In the genomic region with DNA sequence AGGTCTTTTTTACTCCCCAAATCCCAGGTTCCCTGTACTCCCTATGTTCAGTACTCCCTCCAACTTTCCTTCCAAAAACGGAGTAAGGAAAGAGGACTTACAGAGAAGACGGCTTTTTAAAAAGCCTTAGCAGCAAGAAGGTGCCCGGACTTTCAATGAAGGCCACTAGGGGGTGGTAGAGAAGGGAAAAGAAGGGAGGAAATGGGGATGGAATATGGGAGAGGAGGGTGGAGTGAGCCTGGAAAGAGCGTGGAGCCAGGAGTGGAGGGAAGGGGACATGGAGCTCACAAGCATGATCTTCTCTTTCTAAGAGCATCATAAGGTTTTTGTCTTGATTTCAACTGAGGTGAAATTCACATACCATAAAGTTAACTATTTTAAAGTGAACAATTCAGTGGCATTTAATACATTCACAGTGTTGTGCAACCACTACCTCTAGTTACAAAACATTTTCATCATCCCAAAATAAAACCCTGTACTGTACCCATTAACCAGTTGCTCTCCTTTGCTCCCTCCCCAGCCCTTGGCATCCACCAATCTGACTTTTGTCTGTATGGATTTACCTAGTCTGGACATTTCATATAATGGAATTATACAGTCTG, we compare ENCODE assay signal across 8 cellular contexts.
DNase-seq lines count a peak whose midpoint lies in the region; ATAC-seq and TF ChIP-seq lines count a peak whose summit lies in the region.

No MANE protein-coding gene starts in this region.

- H3K36me3 ChIP-seq in kidney epithelial cell (ENCODE audit: control insufficient read depth, insufficient read depth, low read length) (no peaks in the 10 kb centered on the region), transverse colon (no peaks in the 10 kb centered on the region)

- H3K27me3 ChIP-seq in kidney epithelial cell (ENCODE audit: control insufficient read depth, insufficient read depth, low read length), result no peaks in the 10 kb centered on the region
- H3K27me3 ChIP-seq in transverse colon, result no peaks in the 10 kb centered on the region

- TF ChIP-seq POLR2A in transverse colon (IDR thresholded peaks at IDR 0.05), result no peak

- no peak overlapping the region for H3K27ac ChIP-seq in transverse colon

- peaks cover 0 to 8% (median 0%) of the 10 kb centered on the region in 4 donors for H3K4me1 ChIP-seq in transverse colon

- H3K9me3 ChIP-seq in transverse colon, result no peaks in the 10 kb centered on the region

- intact Hi-C loops in transverse colon (cut with DNase I; ENCODE audit: low total_unique reads), result no loop called here

- TF ChIP-seq EP300 in transverse colon (IDR thresholded peaks at IDR 0.05; ENCODE audit: low read depth), result no peak

- no peak for ATAC-seq in HG03159 (IDR thresholded peaks at IDR 0.05; ENCODE audit: unreplicated experiment)
- no peak for ATAC-seq in GM21723 (IDR thresholded peaks at IDR 0.05; ENCODE audit: unreplicated experiment)

- H3K4me3 ChIP-seq in astrocyte of the cerebellum (ENCODE audit: low read depth, low read length) (no peak overlapping the region), kidney epithelial cell (ENCODE audit: low read depth, low read length) (no peak overlapping the region), transverse colon (no peak overlapping the region)

- TF ChIP-seq CTCF in astrocyte of the cerebellum (IDR thresholded peaks at IDR 0.05; ENCODE audit: low read depth, low read length, missing control alignments) (peak; percentile 67), kidney epithelial cell (IDR thresholded peaks at IDR 0.05; ENCODE audit: insufficient read depth, low read length, poor library complexity, severe bottlenecking) (peak; percentile 70), transverse colon (IDR thresholded peaks at IDR 0.05) (peak; percentile 67 to 83 (median 73))

- in situ Hi-C loops in astrocyte of the cerebellum (cut with HindIII; ENCODE audit: low sequenced_read_pairs), result loop anchor here (5.0 kb wide), 1 partner anchor 187 kb away; no protein-coding TSS in a partner anchor
- in situ Hi-C loops in transverse colon (cut with MboI; ENCODE audit: low pct_ligation_motif_present in 1 of 4, low pct_unique_long_range_greater_than_20kb in 1 of 4, low sequenced_read_pairs in 3 of 4), result loop anchor here (10.0 to 25.0 kb wide), 2 partner anchors 205 to 207 kb away; no protein-coding TSS in a partner anchor

- 20 to 34% methylated on average over 4 of the region's 4 CpGs for WGBS in transverse colon (ENCODE audit: low coverage in 1 of 2), 2 donors

- peak; percentile 25 to 51 for DNase-seq in AML-193 (lab: John Stamatoyannopoulos, UW)
- peak; percentile 73 for DNase-seq in GM03348 (ENCODE audit: low spot score)
- DNase-seq in NCI-H226, result peak; percentile 26
- peak; percentile 36 for DNase-seq in astrocyte of the cerebellum (ENCODE audit: low read depth)
- no peak for DNase-seq in kidney epithelial cell (ENCODE audit: low read depth)
- DNase-seq in transverse colon, result peak; percentile 66
